8 cellular contexts compared by ENCODE assay signal in genomic region chr14:51860164-51860835, GRCh38. TPM values are rescaled to one million over a fixed set of nuclear protein-coding genes. Genes with fewer than 3 reads are reported as not detected.
DNase-seq lines count a peak whose midpoint lies in the region; ATAC-seq and TF ChIP-seq lines count a peak whose summit lies in the region.

TSS of gene GNG2 (plus strand) at chr14:51860612. CDS start at chr14:51950679, 90,067 bp downstream.

- intact Hi-C loops in right lobe of liver (cut with DNase I), result no loop called here

- H3K36me3 ChIP-seq in right lobe of liver, result no peaks in the 10 kb centered on the region

- peak; percentile 55 for TF ChIP-seq POLR2A in right lobe of liver (IDR thresholded peaks at IDR 0.05)

- H3K27ac ChIP-seq in right lobe of liver, result peak within 1 kb of the TSS in 2 of 3 donors; percentile 34 to 35

- ATAC-seq in GM19043 (IDR thresholded peaks at IDR 0.05; ENCODE audit: low read depth, unreplicated experiment), result peak; percentile 93
- peak; percentile 87 for ATAC-seq in HG03280 (IDR thresholded peaks at IDR 0.05; ENCODE audit: unreplicated experiment)
- ATAC-seq in right lobe of liver, result peak; percentile 94 to 96 (median 96)

- H3K4me3 ChIP-seq in right lobe of liver, result peak within 1 kb of the TSS; percentile 12 to 43 (median 31)

- H3K4me1 ChIP-seq in right lobe of liver, result peaks cover 0 to 3% (median 0%) of the 10 kb centered on the region in 4 donors

- TF ChIP-seq CTCF in right lobe of liver (IDR thresholded peaks at IDR 0.05), result no peak

- DNase-seq in AG08395 (ENCODE audit: low spot score) (peak; percentile 77), NCI-H69 (lab: John Stamatoyannopoulos, UW) (peak; percentile 96), dermis microvascular lymphatic vessel endothelial cell (ENCODE audit: low read depth in 2 of 2) (peak; percentile 16 to 65), right lobe of liver (peak; percentile 67 to 87 (median 78))
- peak; percentile 46 to 66 for DNase-seq in activated CD4-positive, alpha-beta T cell treated with anti-CD3 and anti-CD28 coated beads, Interleukin-2, amount 50 U/mL, for 24 hours (ENCODE audit: low read depth in 1 of 2, low spot score in 1 of 2)
- peak; percentile 79 for DNase-seq in stimulated activated CD4-positive, alpha-beta T cell treated with anti-CD3 and anti-CD28 coated beads, Interleukin-4, amount 100 ng/mL, for 24 hours

- 4% methylated on average over 21 of the region's 22 CpGs for WGBS in right lobe of liver (ENCODE audit: insufficient coverage, low coverage, low lambda C conversion rate, missing lambda C conversion rate)

- H3K27me3 ChIP-seq in right lobe of liver, result no peaks in the 10 kb centered on the region

- H3K9me3 ChIP-seq in right lobe of liver, result no peaks in the 10 kb centered on the region

RNA-seq across cellular contexts. Expression of gene GNG2, which starts in this region (rescaled TPM):
- total RNA-seq in dermis microvascular lymphatic vessel endothelial cell, result 4.6 and 9.4 TPM in 2 replicates
- 1 to 10 TPM; 1.9 to 7.6 (median 3.5) TPM for total RNA-seq in right lobe of liver

Comparison
In these comparisons a context has a peak if more than half of its experiments do, and no peak if none do; other contexts are left out.
1. Peak in every context shown above with its lines: DNase-seq, ATAC-seq, H3K4me3 ChIP-seq and H3K27ac ChIP-seq.
2. DNase-seq: peak in every context shown above with its lines; median percentile 96 in NCI-H69; 79 in stimulated activated CD4-positive, alpha-beta T cell treated with anti-CD3 and anti-CD28 coated beads, Interleukin-4, amount 100 ng/mL, for 24 hours; 78 in right lobe of liver; 77 in AG08395; 56 in activated CD4-positive, alpha-beta T cell treated with anti-CD3 and anti-CD28 coated beads, Interleukin-2, amount 50 U/mL, for 24 hours; 40 in dermis microvascular lymphatic vessel endothelial cell.